10 cellular contexts compared by ENCODE assay signal in genomic region chr2:8606226-8606625, GRCh38.
A peak's percentile ranks its signal among the peaks of the same experiment; 100 is the strongest.
DNase-seq lines count a peak whose midpoint lies in the region; ATAC-seq, FAIRE-seq and TF ChIP-seq lines count a peak whose summit lies in the region.
"Had no signal": no experiment of that assay in that cellular context is flagged by ENCODE, and none has a peak within 500 bp of the region (broad histone marks: within the 10 kb centered on the region; RNA-seq: fewer than 3 reads in every experiment).

No MANE protein-coding gene starts in this region.

- TF ChIP-seq POLR2A in GM12892 (IDR thresholded peaks at IDR 0.05; ENCODE audit: low read depth, low read length) = no peak

- H3F3A ChIP-seq in MM.1S (ENCODE audit: insufficient read depth, low read length) = peaks cover 28% of the 10 kb centered on the region

- peaks cover 27% of the 10 kb centered on the region for H3K4me1 ChIP-seq in MM.1S (ENCODE audit: low read length)

- H3K4me2 ChIP-seq in MM.1S (ENCODE audit: low read depth, low read length) = peak overlapping the region; percentile 65

- H3K79me2 ChIP-seq in MM.1S (ENCODE audit: low read length) = no peaks in the 10 kb centered on the region

- 0 out of 2 replicates have a peak overlapping the region, but pooled peaks have one; percentile 43 for H2AFZ ChIP-seq in MM.1S (ENCODE audit: low read length)

- H3K9me2 ChIP-seq in MM.1S (replicated peaks; ENCODE audit: insufficient read depth, low read length) = no peaks in the 10 kb centered on the region

- no peaks in the 10 kb centered on the region for H3K36me3 ChIP-seq in MM.1S (replicated peaks; ENCODE audit: insufficient read depth, low read length)
- no peaks in the 10 kb centered on the region for H3K36me3 ChIP-seq in H7 (replicated peaks; ENCODE audit: control insufficient read depth, insufficient read depth, low read length)

- peak overlapping the region; percentile 38 for H3K9ac ChIP-seq in MM.1S (ENCODE audit: low read length)

- peak; percentile 89 for ATAC-seq in GM19452 (IDR thresholded peaks at IDR 0.05; ENCODE audit: unreplicated experiment)
- peak; percentile 94 for ATAC-seq in HG02885 (IDR thresholded peaks at IDR 0.05; ENCODE audit: poor library complexity, unreplicated experiment)

- no peaks in the 10 kb centered on the region for H3K9me3 ChIP-seq in MM.1S (replicated peaks; ENCODE audit: insufficient read depth, low read length)

- H3K27ac ChIP-seq in MM.1S (ENCODE audit: low read length) = peak overlapping the region; percentile 96

- H3K4me3 ChIP-seq in MM.1S (ENCODE audit: low read length) (0 out of 2 replicates have a peak overlapping the region, but pooled peaks have one; percentile 7), H7 (ENCODE audit: insufficient read depth, low read depth, low read length) (no peak overlapping the region)

- H3K27me3 ChIP-seq in MM.1S (replicated peaks; ENCODE audit: insufficient read depth, low read length) (no peaks in the 10 kb centered on the region), H7 (ENCODE audit: control insufficient read depth, insufficient read depth, low read length) (peaks cover 6% of the 10 kb centered on the region; the same call in 1 of the 2 replicates)

- peak; percentile 51 for DNase-seq in GM12892 (ENCODE audit: insufficient read length)
- peak; percentile 93 for DNase-seq in MM.1S
- DNase-seq in NCI-H2081 (lab: John Stamatoyannopoulos, UW) = no peak
- DNase-seq in H7 = no peak
- no peak for DNase-seq in Kasumi-1 (lab: John Stamatoyannopoulos, UW)
- DNase-seq in NCI-H69 (lab: John Stamatoyannopoulos, UW) = no peak
- DNase-seq: activated naive CD4-positive, alpha-beta T cell treated with Interleukin-2 at 50 U/mL for 16 hours; Karpas-422 had no signal

- H4K20me1 ChIP-seq in MM.1S (ENCODE audit: insufficient read depth, low read length) = no peaks in the 10 kb centered on the region

- peak; percentile 82 for FAIRE-seq in GM12892 (lab: Jason Lieb, UNC)

- no peak for TF ChIP-seq CTCF in MM.1S (IDR thresholded peaks at IDR 0.05; ENCODE audit: low read length)

Comparison
In these comparisons a context has a peak if more than half of its experiments do, and no peak if none do; other contexts are left out.
1. DNase-seq: peak in GM12892 (single experiment) and MM.1S (single experiment); none in NCI-H2081 (0 of 2), H7 (single experiment), Kasumi-1 (0 of 2) and NCI-H69 (single experiment).